In genomic region chr1:21873174-21873573, GRCh38 we compare ENCODE assay signal across 27 cellular contexts.
"Had no signal": no experiment of that assay in that cellular context is flagged by ENCODE, and none has a peak within 500 bp of the region (broad histone marks: within the 10 kb centered on the region; RNA-seq: fewer than 3 reads in every experiment).

No MANE protein-coding gene starts in this region.

- H3K4me1 Mint-ChIP-seq: activated T-helper 17 cell treated with anti-CD3 and anti-CD28 coated beads, Interleukin-2, amount 50 U/mL, for 72 hours; immature natural killer cell; natural killer cell had no signal

- H3K27me3 Mint-ChIP-seq: activated T-cell treated with anti-CD3 and anti-CD28 coated beads, Interleukin-2, amount 50 U/mL, for 24 hours had no signal

- H3K4me3 Mint-ChIP-seq: activated T-cell treated with anti-CD3 and anti-CD28 coated beads, Interleukin-2, amount 50 U/mL, for 24 hours; activated T-helper 17 cell treated with anti-CD3 and anti-CD28 coated beads, Interleukin-2, amount 50 U/mL, for 72 hours; effector memory CD8-positive, alpha-beta T cell; immature natural killer cell; natural killer cell had no signal

- H3K9me3 Mint-ChIP-seq: activated T-cell treated with anti-CD3 and anti-CD28 coated beads, Interleukin-2, amount 50 U/mL, for 24 hours; activated T-helper 17 cell treated with anti-CD3 and anti-CD28 coated beads, Interleukin-2, amount 50 U/mL, for 72 hours; effector memory CD8-positive, alpha-beta T cell; immature natural killer cell; natural killer cell had no signal

- H3K27ac ChIP-seq: right lobe of liver, skin epidermis, upper lobe of left lung had no signal

- DNase-seq: activated CD4-positive, alpha-beta T cell treated with anti-CD3 and anti-CD28 coated beads for 48 hours; activated CD4-positive, alpha-beta T cell treated with anti-CD3 and anti-CD28 coated beads, Interleukin-2, amount 50 U/mL, for 48 hours; activated CD8-positive, alpha-beta memory T cell treated with anti-CD3 and anti-CD28 coated beads, Interleukin-2, amount 50 U/mL, for 4 hours; activated gamma-delta T cell treated with Interleukin-2 at 50 U/mL for 16 hours; activated naive CD4-positive, alpha-beta T cell treated with anti-CD3 and anti-CD28 coated beads, Interleukin-2, amount 50 U/mL, for 16 hours; activated T-cell treated with anti-CD3 and anti-CD28 coated beads, Interleukin-2, amount 50 U/mL, for 24 hours; amniotic stem cell; caudate nucleus; cortex of kidney; effector memory CD8-positive, alpha-beta T cell; foreskin fibroblast; heart left ventricle; hypothalamus; immature natural killer cell; kidney; left colon; mammary epithelial cell; natural killer cell; right lobe of liver; stimulated activated CD4-positive, alpha-beta T cell treated with anti-CD3 and anti-CD28 coated beads, Interleukin-12 subunit alpha, Interleukin-12 subunit beta, amount 100 ng/mL, for 4 hours; stimulated activated CD4-positive, alpha-beta T cell treated with anti-CD3 and anti-CD28 coated beads, Interleukin-4, amount 100 ng/mL, for 1 hour; stimulated activated naive CD8-positive, alpha-beta T cell treated with anti-CD3 and anti-CD28 coated beads, Interleukin-15, Interleukin-2, amounts not matched to agents 100 U/mL and 50 U/mL, for 24 hours; substantia nigra; upper lobe of left lung had no signal

- H3K27ac Mint-ChIP-seq: activated T-cell treated with anti-CD3 and anti-CD28 coated beads, Interleukin-2, amount 50 U/mL, for 24 hours; activated T-helper 17 cell treated with anti-CD3 and anti-CD28 coated beads, Interleukin-2, amount 50 U/mL, for 72 hours; effector memory CD8-positive, alpha-beta T cell; immature natural killer cell; natural killer cell had no signal

- H3K4me3 ChIP-seq: heart left ventricle, right lobe of liver, skin epidermis, upper lobe of left lung had no signal

- H3K4me1 ChIP-seq: right lobe of liver had no signal

- ATAC-seq: activated CD4-positive, CD25-positive, alpha-beta regulatory T cell treated with anti-CD3 and anti-CD28 coated beads, Interleukin-2, amount 50 U/mL, for 24 hours; effector memory CD8-positive, alpha-beta T cell; heart left ventricle; left colon; natural killer cell; stimulated activated naive CD8-positive, alpha-beta T cell treated with anti-CD3 and anti-CD28 coated beads, Interleukin-15, Interleukin-2, amounts not matched to agents 100 U/mL and 50 U/mL, for 24 hours had no signal

- H3K27me3 ChIP-seq: heart left ventricle, right lobe of liver, upper lobe of left lung had no signal

- H3K36me3 ChIP-seq: right lobe of liver had no signal

- H3K36me3 Mint-ChIP-seq: immature natural killer cell, natural killer cell had no signal

- H3K9me3 ChIP-seq: heart left ventricle, right lobe of liver, upper lobe of left lung had no signal
